In genomic region chr5:68548959-68549676, GRCh38 we compare ENCODE assay signal across 2 cellular contexts.
TF ChIP-seq lines count a peak whose summit lies in the region.

No MANE protein-coding gene starts in this region.

TF ChIP-seq in A549, 52 proteins besides CTCF, POLR2A, EP300 and RAD21 (continued from another document and continues in another):
- TF ChIP-seq HES2 (IDR thresholded peaks at IDR 0.05): no peak
- TF ChIP-seq NR3C1 (IDR thresholded peaks at IDR 0.05): no peak
- TF ChIP-seq CBX2 (IDR thresholded peaks at IDR 0.05; ENCODE audit: borderline replicate concordance, low read depth): no peak
- no peak for TF ChIP-seq CHD2 (IDR thresholded peaks at IDR 0.05; ENCODE audit: low read length, partially characterized antibody)
- 0 out of 2 replicates have a peak, but pooled peaks have one; percentile 37 for TF ChIP-seq RFX5 (IDR thresholded peaks at IDR 0.05)
- peak; percentile 96 for TF ChIP-seq PBX3 (IDR thresholded peaks at IDR 0.05)
- TF ChIP-seq SMC3 (IDR thresholded peaks at IDR 0.05): peak; percentile 41; the same call in 2 of the 3 replicates
- TF ChIP-seq RARB (CRISPR knock-in tag; IDR thresholded peaks at IDR 0.05): 0 out of 2 replicates have a peak, but pooled peaks have one; percentile 42
- no peak for TF ChIP-seq KDM5A (IDR thresholded peaks at IDR 0.05)
- TF ChIP-seq ZFP36 (IDR thresholded peaks at IDR 0.05; ENCODE audit: borderline replicate concordance, partially characterized antibody): peak; percentile 24
- TF ChIP-seq MAFK (IDR thresholded peaks at IDR 0.05; ENCODE audit: partially characterized antibody): no peak
- no peak for TF ChIP-seq HMGXB4 (CRISPR knock-in tag; IDR thresholded peaks at IDR 0.05; ENCODE audit: borderline replicate concordance)
- no peak for TF ChIP-seq MAZ (IDR thresholded peaks at IDR 0.05; ENCODE audit: borderline replicate concordance, low read depth, low read length)
- no peak for TF ChIP-seq HOXA7 (CRISPR knock-in tag; IDR thresholded peaks at IDR 0.05)
- TF ChIP-seq MAX (IDR thresholded peaks at IDR 0.05): peak; percentile 94
- peak; percentile 76 to 82; a peak in 4 of 5 replicates for TF ChIP-seq JUN (IDR thresholded peaks at IDR 0.05)
- no peak for TF ChIP-seq PHF8 (IDR thresholded peaks at IDR 0.05; ENCODE audit: borderline replicate concordance, low read depth)
- TF ChIP-seq SREBF2 (IDR thresholded peaks at IDR 0.05): no peak
- no peak for TF ChIP-seq HOXB13 (CRISPR knock-in tag; IDR thresholded peaks at IDR 0.05; ENCODE audit: low read depth)
- TF ChIP-seq REST (IDR thresholded peaks at IDR 0.05): no peak
- no peak for TF ChIP-seq RNF2 (IDR thresholded peaks at IDR 0.05; ENCODE audit: borderline replicate concordance, low read depth)
- no peak for TF ChIP-seq RCOR1 (IDR thresholded peaks at IDR 0.05; ENCODE audit: low read depth, low read length)
- TF ChIP-seq FOXS1 (CRISPR knock-in tag; IDR thresholded peaks at IDR 0.05): peak; percentile 22; the same call in 1 of the 2 replicates
- TF ChIP-seq TFCP2L1 (CRISPR knock-in tag; IDR thresholded peaks at IDR 0.05): no peak
- no peak for TF ChIP-seq HEYL (CRISPR knock-in tag; IDR thresholded peaks at IDR 0.05)
- no peak for TF ChIP-seq ZNF302 (CRISPR knock-in tag; IDR thresholded peaks at IDR 0.05)
- 0 out of 3 replicates have a peak, but pooled peaks have one; percentile 54 for TF ChIP-seq BCL3 (IDR thresholded peaks at IDR 0.05)
- no peak for TF ChIP-seq NFE2L2 (conservative IDR thresholded peaks at IDR 0.05; ENCODE audit: low read length)

TF ChIP-seq in SK-N-SH, 30 proteins besides CTCF, POLR2A, EP300 and RAD21 (continued from another document):
- no peak for TF ChIP-seq ZBTB33 (IDR thresholded peaks at IDR 0.05; ENCODE audit: borderline replicate concordance, low read depth)
- TF ChIP-seq RCOR1 (IDR thresholded peaks at IDR 0.05; ENCODE audit: low read length): no peak
- TF ChIP-seq NRF1 (IDR thresholded peaks at IDR 0.05; ENCODE audit: low read depth, low read length): no peak
- no peak for TF ChIP-seq CHD2 (IDR thresholded peaks at IDR 0.05; ENCODE audit: low read length, partially characterized antibody)
- peak; percentile 65; the same call in 1 of the 2 replicates for TF ChIP-seq FOSL2 (IDR thresholded peaks at IDR 0.05; ENCODE audit: borderline replicate concordance, low read depth)
- 0 out of 2 replicates have a peak, but pooled peaks have one; percentile 26 for TF ChIP-seq MAX (IDR thresholded peaks at IDR 0.05; ENCODE audit: low read depth)
- no peak for TF ChIP-seq ELF1 (IDR thresholded peaks at IDR 0.05)
- TF ChIP-seq REST (IDR thresholded peaks at IDR 0.05; ENCODE audit: low read depth, low read length): no peak
- no peak for TF ChIP-seq FOXJ3 (CRISPR knock-in tag; IDR thresholded peaks at IDR 0.05)
- no peak for TF ChIP-seq TEAD4 (IDR thresholded peaks at IDR 0.05; ENCODE audit: borderline replicate concordance, insufficient read depth)
- TF ChIP-seq IRF3 (IDR thresholded peaks at IDR 0.05; ENCODE audit: low read depth, low read length): no peak
- no peak for TF ChIP-seq POLR2AphosphoS5 (IDR thresholded peaks at IDR 0.05; ENCODE audit: low read depth, low read length)
- TF ChIP-seq SMC3 (IDR thresholded peaks at IDR 0.05; ENCODE audit: low read depth, low read length): no peak
- no peak for TF ChIP-seq USF2 (IDR thresholded peaks at IDR 0.05; ENCODE audit: borderline replicate concordance, low read depth, low read length)
- TF ChIP-seq PBX3 (IDR thresholded peaks at IDR 0.05): peak; percentile 98
- TF ChIP-seq FOXM1 (IDR thresholded peaks at IDR 0.05; ENCODE audit: low read depth): no peak
- TF ChIP-seq RXRA (IDR thresholded peaks at IDR 0.05; ENCODE audit: borderline replicate concordance, low read depth): no peak
- TF ChIP-seq EZH2phosphoT487 (IDR thresholded peaks at IDR 0.05; ENCODE audit: borderline replicate concordance, low read depth): no peak
